ENCODE assay signal across 9 cellular contexts in the genomic region with DNA sequence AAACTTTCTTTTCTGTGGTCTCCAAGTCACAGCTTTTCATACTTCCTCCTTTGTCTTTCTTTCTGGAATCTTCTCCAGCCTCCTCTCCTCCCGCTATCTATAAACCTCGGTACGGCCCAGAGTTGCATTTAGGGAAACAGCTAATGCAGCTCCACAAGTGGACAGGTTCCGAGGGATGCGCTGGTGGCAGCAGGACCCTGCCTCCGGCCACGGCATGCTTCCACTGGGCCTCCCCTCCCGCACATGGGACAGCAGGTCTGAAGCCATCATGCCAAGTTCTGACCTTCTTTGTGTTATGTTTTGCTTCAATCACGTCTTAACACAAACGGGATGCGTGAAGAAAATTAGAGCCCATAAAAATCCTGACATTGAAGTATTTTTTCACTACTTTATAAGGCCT.
"Had no signal": no experiment of that assay in that cellular context is flagged by ENCODE, and none has a peak within 500 bp of the region (broad histone marks: within the 10 kb centered on the region; RNA-seq: fewer than 3 reads in every experiment).

No MANE protein-coding gene starts in this region.

- H2AFZ ChIP-seq: GM23248, GM23338 had no signal

- H3K36me3 ChIP-seq: HAP-1 had no signal

- H3K4me3 Mint-ChIP-seq: GM23338, H9, HFFc6 had no signal

- H3K9me3 Mint-ChIP-seq: H9 had no signal

- H3K9me3 ChIP-seq: HAP-1 had no signal

- H3K4me1 Mint-ChIP-seq: GM23338, H9 had no signal

- ATAC-seq: GM23338, HCT116 had no signal

- H3K4me3 ChIP-seq: GM23248, GM23338, HAP-1 had no signal

- H3K27ac Mint-ChIP-seq: GM23338, H9, HFFc6 had no signal

- H3K4me2 ChIP-seq: GM23338 had no signal

- H3K9ac ChIP-seq: GM23248 had no signal

- H3K4me1 ChIP-seq: HAP-1 had no signal

- DNase-seq: GM23248, GOT3, H7, H9, HCEC 1CT, HFFc6 had no signal

- H3K27ac ChIP-seq: GM23248 had no signal
